15 cellular contexts compared by ENCODE assay signal in the genomic region with DNA sequence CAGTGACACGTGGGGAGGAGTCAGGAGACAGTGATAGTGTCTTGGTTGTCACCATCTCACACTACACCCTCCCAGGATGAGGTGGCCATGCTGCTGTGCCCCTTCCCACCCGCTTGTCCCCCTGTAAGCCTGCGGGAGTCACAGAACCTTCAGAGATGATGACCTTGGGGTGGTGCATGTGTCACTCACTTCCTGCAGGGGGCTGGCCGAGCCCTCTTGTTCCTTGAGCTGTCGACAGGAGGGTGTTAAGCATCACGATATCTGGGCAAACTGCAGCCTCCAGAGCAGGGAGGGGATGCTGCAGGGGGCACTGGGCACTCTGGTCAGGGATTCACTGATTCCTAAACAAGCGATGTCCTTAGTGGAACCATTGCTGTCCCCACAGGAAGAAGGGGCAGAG. TPM values are rescaled to one million over a fixed set of nuclear protein-coding genes. Genes with fewer than 3 reads are reported as not detected.
DNase-seq lines count a peak whose midpoint lies in the region; ATAC-seq, FAIRE-seq and TF ChIP-seq lines count a peak whose summit lies in the region.
"Had no signal": no experiment of that assay in that cellular context is flagged by ENCODE, and none has a peak within 500 bp of the region (broad histone marks: within the 10 kb centered on the region; RNA-seq: fewer than 3 reads in every experiment).

No MANE protein-coding gene starts in this region.

- H3K36me3 ChIP-seq in H7 (replicated peaks; ENCODE audit: control insufficient read depth, insufficient read depth, low read length) (peaks cover 5% of the 10 kb centered on the region), WERI-Rb-1 (no peaks in the 10 kb centered on the region), H1 (ENCODE audit: control insufficient read depth in 2 of 4, insufficient read depth in 4 of 4, low read length in 3 of 4) (peaks cover 0 to 4% (median 0%) of the 10 kb centered on the region in 4 experiments; a peak in 1 of 8 replicates), mesendoderm (ENCODE audit: control insufficient read depth, insufficient read depth, low read length) (no peaks in the 10 kb centered on the region), SJCRH30 (no peaks in the 10 kb centered on the region)

- H3K4me1 ChIP-seq in H1 (replicated peaks in 1 of 4; ENCODE audit: control insufficient read depth in 3 of 4, insufficient read depth in 4 of 4, low read length in 3 of 4) (no peaks in the 10 kb centered on the region), mesendoderm (ENCODE audit: control insufficient read depth, low read depth, low read length) (no peaks in the 10 kb centered on the region), SJCRH30 (peaks cover 25% of the 10 kb centered on the region)

- H3K23ac ChIP-seq in H1 (ENCODE audit: insufficient read length) (no peak overlapping the region), mesendoderm (ENCODE audit: low read length) (no peak overlapping the region)

- no peak for FAIRE-seq in H1 (lab: Jason Lieb, UNC)
- FAIRE-seq: HTR-8/SVneo had no signal

- H3K27ac ChIP-seq in WERI-Rb-1: no peak overlapping the region
- H3K27ac ChIP-seq in H1 (ENCODE audit: low read depth, low read length): no peak overlapping the region
- no peak overlapping the region for H3K27ac ChIP-seq in mesendoderm (ENCODE audit: low read depth, low read length)
- no peak overlapping the region for H3K27ac ChIP-seq in SJCRH30
- H3K27ac ChIP-seq: GM23248 had no signal

- H2BK15ac ChIP-seq in H1 (ENCODE audit: low read length): no peak overlapping the region
- H2BK15ac ChIP-seq in mesendoderm (replicated peaks; ENCODE audit: low read depth): no peak overlapping the region

- H3K9ac ChIP-seq in H1 (replicated peaks in 1 of 4; ENCODE audit: extremely low read depth in 1 of 4, low read depth in 3 of 4, low read length in 3 of 4) (no peak overlapping the region), mesendoderm (ENCODE audit: low read length) (no peak overlapping the region)
- H3K9ac ChIP-seq: BLaER1 treated with 17β-estradiol and CSF1 and Interleukin-3, amounts not matched to agents 10 nM and 100 nM; GM23248 had no signal

- no peak overlapping the region for H2BK120ac ChIP-seq in H1 (replicated peaks; ENCODE audit: low read depth, low read length)
- no peak overlapping the region for H2BK120ac ChIP-seq in mesendoderm (ENCODE audit: low read depth, low read length)

- no peak for ATAC-seq in GM21529 (IDR thresholded peaks at IDR 0.05; ENCODE audit: unreplicated experiment)

- H3K14ac ChIP-seq in H1 (ENCODE audit: insufficient read length): no peak overlapping the region

- POLR2A ChIA-PET in H1 (lab: Charles Lee; ENCODE audit: partially characterized antibody): no interaction called here

- no peak overlapping the region for H4K91ac ChIP-seq in H1 (replicated peaks; ENCODE audit: insufficient read length, low read length)

- no peak overlapping the region for H2BK20ac ChIP-seq in H1 (ENCODE audit: low read length)

- no peak overlapping the region for H2AFZ ChIP-seq in H1 (ENCODE audit: low read length)
- H2AFZ ChIP-seq: GM23248 had no signal

- H3K4ac ChIP-seq in H1 (replicated peaks; ENCODE audit: insufficient read length, low read depth, low read length) (no peak overlapping the region), mesendoderm (ENCODE audit: low read depth, low read length) (no peak overlapping the region)

- TF ChIP-seq EP300 in H1 (IDR thresholded peaks at IDR 0.05; ENCODE audit: borderline replicate concordance in 1 of 2, low read depth in 2 of 2, low read length in 2 of 2): no peak

- no peaks in the 10 kb centered on the region for H4K20me1 ChIP-seq in H1 (replicated peaks in 1 of 2; ENCODE audit: control insufficient read depth in 1 of 2, insufficient read depth in 2 of 2, low read length in 2 of 2)

- H3K4me2 ChIP-seq in H1 (ENCODE audit: insufficient read depth in 1 of 2, low read depth in 2 of 2, low read length in 2 of 2) (no peak overlapping the region), mesendoderm (ENCODE audit: low read length) (no peak overlapping the region)

- no peak overlapping the region for H4K8ac ChIP-seq in H1 (ENCODE audit: extremely low read depth, insufficient read depth, low read length)
- no peak overlapping the region for H4K8ac ChIP-seq in mesendoderm (ENCODE audit: low read depth, low read length)

- H2AK5ac ChIP-seq in H1 (ENCODE audit: low read depth, low read length): no peak overlapping the region
- no peak overlapping the region for H2AK5ac ChIP-seq in mesendoderm (ENCODE audit: low read length)

- TF ChIP-seq POLR2A in H1 (IDR thresholded peaks at IDR 0.05; ENCODE audit: control extremely low read depth in 1 of 2, low read depth in 2 of 2, low read length in 2 of 2): no peak

- 0 out of 2 replicates have a peak, but pooled peaks have one; percentile 18 for TF ChIP-seq CTCF in WERI-Rb-1 (IDR thresholded peaks at IDR 0.05; ENCODE audit: low read depth, low read length)
- peak; percentile 22 to 30 (median 24) for TF ChIP-seq CTCF in H1 (IDR thresholded peaks at IDR 0.05; ENCODE audit: control extremely low read depth in 1 of 3, insufficient read depth in 1 of 3, low read depth in 1 of 3, low read length in 3 of 3)

- H2BK5ac ChIP-seq in H1 (ENCODE audit: low read depth, low read length) (no peak overlapping the region), mesendoderm (ENCODE audit: low read length) (no peak overlapping the region)

- H3K79me1 ChIP-seq in H1 (ENCODE audit: low read depth, low read length) (no peaks in the 10 kb centered on the region), mesendoderm (ENCODE audit: low read length) (no peaks in the 10 kb centered on the region)

- H4K5ac ChIP-seq in H1 (ENCODE audit: insufficient read length, low read depth, low read length) (no peak overlapping the region), mesendoderm (ENCODE audit: low read length) (no peak overlapping the region)

- H3K27me3 ChIP-seq in H7 (ENCODE audit: control insufficient read depth, insufficient read depth, low read length): no peaks in the 10 kb centered on the region
- H3K27me3 ChIP-seq in WERI-Rb-1 (ENCODE audit: insufficient read depth, low read depth, severe bottlenecking): no peaks in the 10 kb centered on the region
- no peaks in the 10 kb centered on the region for H3K27me3 ChIP-seq in H1 (replicated peaks in 1 of 4; ENCODE audit: control insufficient read depth in 3 of 4, extremely low read depth in 1 of 4, insufficient read depth in 3 of 4, low read length in 3 of 4)
- no peaks in the 10 kb centered on the region for H3K27me3 ChIP-seq in mesendoderm (ENCODE audit: insufficient read depth, low read length, poor library complexity)
- no peaks in the 10 kb centered on the region for H3K27me3 ChIP-seq in SJCRH30
- H3K27me3 ChIP-seq: BLaER1 treated with 17β-estradiol and CSF1 and Interleukin-3, amounts not matched to agents 10 nM and 100 nM had no signal

- no peak overlapping the region for H3K18ac ChIP-seq in H1 (ENCODE audit: extremely low read depth, low read length)
- H3K18ac ChIP-seq in mesendoderm (ENCODE audit: low read length): no peak overlapping the region

- CTCF ChIA-PET in H1 (lab: Charles Lee; ENCODE audit: partially characterized antibody): interaction anchor here (0.5 to 3.2 kb wide), 4 partner anchors 8 to 80 kb away, joined by 3 to 12 read pairs (median 3); no protein-coding TSS in a partner anchor

- 90% methylated on average over 7 of the region's 7 CpGs; no CpG with 5 or more reads in 1 of the 2 experiments for WGBS in H1 (ENCODE audit: extremely low coverage in 1 of 2, insufficient coverage in 1 of 2, insufficient read length in 1 of 2, insufficient replicate concordance in 2 of 2, low coverage in 1 of 2, low lambda C conversion rate in 2 of 2, missing lambda C conversion rate in 1 of 2), 2 experiments
- WGBS in mesendoderm (ENCODE audit: extremely low coverage, insufficient coverage, low lambda C conversion rate): no CpG with 5 or more reads among the region's 7 CpGs

- H2BK12ac ChIP-seq in H1 (ENCODE audit: low read depth, low read length): no peak overlapping the region

- H3K56ac ChIP-seq in H1 (replicated peaks; ENCODE audit: insufficient read length, low read depth, low read length): no peak overlapping the region
- no peak overlapping the region for H3K56ac ChIP-seq in mesendoderm (ENCODE audit: low read length)

- H3K9me3 ChIP-seq in WERI-Rb-1 (ENCODE audit: severe bottlenecking) (no peaks in the 10 kb centered on the region), H1 (ENCODE audit: insufficient read depth in 2 of 2, low read depth in 1 of 2, low read length in 1 of 2) (no peaks in the 10 kb centered on the region), SJCRH30 (replicated peaks) (no peaks in the 10 kb centered on the region)

- H3K4me3 ChIP-seq in H7 (ENCODE audit: insufficient read depth, low read depth, low read length) (no peak overlapping the region), WERI-Rb-1 (ENCODE audit: low read depth, low read length) (no peak overlapping the region), H1 (ENCODE audit: extremely low read depth in 1 of 4, insufficient read depth in 2 of 4, low read depth in 3 of 4, low read length in 4 of 4) (no peak overlapping the region), mesendoderm (ENCODE audit: low read length) (no peak overlapping the region), SJCRH30 (no peak overlapping the region)
- H3K4me3 ChIP-seq: BLaER1 treated with 17β-estradiol and CSF1 and Interleukin-3, amounts not matched to agents 10 nM and 100 nM; GM23248 had no signal

- DNase-seq in H7 (peak; percentile 65), WERI-Rb-1 (no peak), H1 (ENCODE audit: low read depth in 1 of 2, low spot score in 2 of 2) (no peak), mesendoderm (peak; percentile 21), NCI-H146 treated with DMSO at 0.1 percent for 48 hours (lab: John Stamatoyannopoulos, UW; ENCODE audit: unreplicated experiment) (no peak), DMS79 (lab: John Stamatoyannopoulos, UW) (no peak), SJCRH30 (no peak)
- DNase-seq: ACHN; CD4-positive, CD25-positive, alpha-beta regulatory T cell; DMS53; GM23248; HCEC 1CT had no signal

- H3K79me2 ChIP-seq in H1 (ENCODE audit: control insufficient read depth in 1 of 2, insufficient read depth in 2 of 2, low read length in 2 of 2) (no peaks in the 10 kb centered on the region), mesendoderm (ENCODE audit: control insufficient read depth, insufficient read depth, low read length) (no peaks in the 10 kb centered on the region)

- H3K23me2 ChIP-seq in H1 (ENCODE audit: low read depth, low read length): no peaks in the 10 kb centered on the region

- peak in 1 of 2 experiments; percentile 21; a peak in 1 of 4 replicates for TF ChIP-seq RAD21 in H1 (IDR thresholded peaks at IDR 0.05 in 1 of 2, conservative IDR thresholded peaks at IDR 0.05 in 1 of 2; ENCODE audit: low read depth in 2 of 2, low read length in 2 of 2)

RNA-seq across cellular contexts. Expression of a gene that starts 27.7 kb away (rescaled TPM):
- total RNA-seq in H7 (2014; rRNA removed; shearing (Covaris generic)): 17.6 and 21.4 TPM in 2 replicates
- 19.0 and 21.7 TPM in 2 replicates for total RNA-seq in H1 (2021; fragmentation: NEBNext Ultra II Directional; extraction: Animal tissue kit (Norgen Biotek cat#: 25700))
- polyA plus RNA-seq in H1 (2011; rRNA removed): 20.0 and 26.6 TPM in 2 replicates
- polyA plus RNA-seq in H1 (2011; cell fraction: cytosol; rRNA removed): 22.0 TPM
- polyA plus RNA-seq in H1 (2011; cell fraction: nucleus; rRNA removed): 76.4 TPM
- 20.1 to 35.2 TPM (median 27.3 TPM) in 4 replicates for polyA plus RNA-seq in H1 (2012, experiment 1 of 2)
- polyA plus RNA-seq in H1 (2012, experiment 2 of 2): 26.1 TPM
- 17.0 TPM for polyA plus RNA-seq in H1 (2013, experiment 1 of 2)
- polyA plus RNA-seq in H1 (2013, experiment 2 of 2): 13.7 TPM
- 43.9 and 46.3 TPM in 2 replicates for polyA minus RNA-seq in H1 (2011; rRNA and poly(A)+ RNA removed)
- polyA minus RNA-seq in H1 (2011; cell fraction: cytosol; rRNA and poly(A)+ RNA removed): 20.6 TPM
- 29.4 TPM for polyA minus RNA-seq in H1 (2011; cell fraction: nucleus; rRNA and poly(A)+ RNA removed)
- 10.8 TPM for polyA plus RNA-seq in mesendoderm (2013, experiment 1 of 2)
- polyA plus RNA-seq in mesendoderm (2013, experiment 2 of 2): 10.2 TPM
- 19.0 and 20.6 TPM in 2 replicates for total RNA-seq in SJCRH30 (2014; rRNA removed; shearing (Covaris generic))

Comparison
In these comparisons a context has a peak if more than half of its experiments do, and no peak if none do; other contexts are left out.
1. DNase-seq: peak in H7 (single experiment) and mesendoderm (single experiment); none in WERI-Rb-1 (single experiment), H1 (0 of 2), NCI-H146 treated with DMSO at 0.1 percent for 48 hours (single experiment), DMS79 (single experiment) and SJCRH30 (0 of 2).